ENCODE assay signal across 1 cellular context in the genomic region with DNA sequence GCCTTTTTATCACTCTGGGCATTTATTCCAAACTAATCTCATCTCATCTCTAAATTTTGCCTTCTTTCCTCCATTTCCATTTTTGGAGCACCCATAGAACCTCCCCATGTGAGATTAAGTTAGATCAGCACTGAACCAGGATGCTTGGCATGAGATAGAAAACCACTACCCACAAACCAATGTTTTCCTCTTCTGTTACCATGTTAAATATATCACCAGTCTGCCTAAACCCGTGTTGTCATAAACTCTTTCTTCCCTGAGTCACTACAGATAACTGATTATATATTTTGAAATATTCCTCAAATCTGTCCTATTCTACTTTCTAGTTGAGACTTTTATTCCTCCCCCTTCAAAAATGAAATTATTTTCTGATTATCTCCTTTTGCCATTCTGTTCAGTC.
TF ChIP-seq lines count a peak whose summit lies in the region.

No MANE protein-coding gene starts in this region.

TF ChIP-seq in IMR-90, 13 proteins besides CTCF, POLR2A, EP300 and RAD21:
- no peak for TF ChIP-seq SMC3 (IDR thresholded peaks at IDR 0.05; ENCODE audit: low read depth, low read length)
- TF ChIP-seq MXI1 (IDR thresholded peaks at IDR 0.05; ENCODE audit: borderline replicate concordance, low read depth, low read length): no peak
- no peak for TF ChIP-seq CHD1 (IDR thresholded peaks at IDR 0.05; ENCODE audit: low read depth, low read length)
- no peak for TF ChIP-seq FOS (IDR thresholded peaks at IDR 0.05; ENCODE audit: low read depth, low read length)
- TF ChIP-seq, protein P1, sequence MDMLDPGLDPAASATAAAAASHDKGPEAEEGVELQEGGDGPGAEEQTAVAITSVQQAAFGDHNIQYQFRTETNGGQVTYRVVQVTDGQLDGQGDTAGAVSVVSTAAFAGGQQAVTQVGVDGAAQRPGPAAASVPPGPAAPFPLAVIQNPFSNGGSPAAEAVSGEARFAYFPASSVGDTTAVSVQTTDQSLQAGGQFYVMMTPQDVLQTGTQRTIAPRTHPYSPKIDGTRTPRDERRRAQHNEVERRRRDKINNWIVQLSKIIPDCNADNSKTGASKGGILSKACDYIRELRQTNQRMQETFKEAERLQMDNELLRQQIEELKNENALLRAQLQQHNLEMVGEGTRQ (IDR thresholded peaks at IDR 0.05; ENCODE audit: low read depth, low read length): no peak
- TF ChIP-seq RFX5 (IDR thresholded peaks at IDR 0.05; ENCODE audit: low read depth, low read length): no peak
- no peak for TF ChIP-seq CEBPB (IDR thresholded peaks at IDR 0.05; ENCODE audit: low read depth, low read length)
- TF ChIP-seq RCOR1 (IDR thresholded peaks at IDR 0.05; ENCODE audit: insufficient replicate concordance, low read length): no peak
- no peak for TF ChIP-seq NFE2L2 (IDR thresholded peaks at IDR 0.05; ENCODE audit: low read depth, low read length)
- no peak for TF ChIP-seq MAFK (IDR thresholded peaks at IDR 0.05; ENCODE audit: low read depth, low read length)
- TF ChIP-seq BHLHE40 (IDR thresholded peaks at IDR 0.05; ENCODE audit: low read depth, low read length): no peak
- no peak for TF ChIP-seq MAZ (IDR thresholded peaks at IDR 0.05; ENCODE audit: borderline replicate concordance, low read depth, low read length)
- TF ChIP-seq, protein P2, sequence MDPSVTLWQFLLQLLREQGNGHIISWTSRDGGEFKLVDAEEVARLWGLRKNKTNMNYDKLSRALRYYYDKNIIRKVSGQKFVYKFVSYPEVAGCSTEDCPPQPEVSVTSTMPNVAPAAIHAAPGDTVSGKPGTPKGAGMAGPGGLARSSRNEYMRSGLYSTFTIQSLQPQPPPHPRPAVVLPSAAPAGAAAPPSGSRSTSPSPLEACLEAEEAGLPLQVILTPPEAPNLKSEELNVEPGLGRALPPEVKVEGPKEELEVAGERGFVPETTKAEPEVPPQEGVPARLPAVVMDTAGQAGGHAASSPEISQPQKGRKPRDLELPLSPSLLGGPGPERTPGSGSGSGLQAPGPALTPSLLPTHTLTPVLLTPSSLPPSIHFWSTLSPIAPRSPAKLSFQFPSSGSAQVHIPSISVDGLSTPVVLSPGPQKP (IDR thresholded peaks at IDR 0.05; ENCODE audit: borderline replicate concordance, low read depth, low read length): no peak
